ENCODE assay signal across 12 cellular contexts in the genomic region with DNA sequence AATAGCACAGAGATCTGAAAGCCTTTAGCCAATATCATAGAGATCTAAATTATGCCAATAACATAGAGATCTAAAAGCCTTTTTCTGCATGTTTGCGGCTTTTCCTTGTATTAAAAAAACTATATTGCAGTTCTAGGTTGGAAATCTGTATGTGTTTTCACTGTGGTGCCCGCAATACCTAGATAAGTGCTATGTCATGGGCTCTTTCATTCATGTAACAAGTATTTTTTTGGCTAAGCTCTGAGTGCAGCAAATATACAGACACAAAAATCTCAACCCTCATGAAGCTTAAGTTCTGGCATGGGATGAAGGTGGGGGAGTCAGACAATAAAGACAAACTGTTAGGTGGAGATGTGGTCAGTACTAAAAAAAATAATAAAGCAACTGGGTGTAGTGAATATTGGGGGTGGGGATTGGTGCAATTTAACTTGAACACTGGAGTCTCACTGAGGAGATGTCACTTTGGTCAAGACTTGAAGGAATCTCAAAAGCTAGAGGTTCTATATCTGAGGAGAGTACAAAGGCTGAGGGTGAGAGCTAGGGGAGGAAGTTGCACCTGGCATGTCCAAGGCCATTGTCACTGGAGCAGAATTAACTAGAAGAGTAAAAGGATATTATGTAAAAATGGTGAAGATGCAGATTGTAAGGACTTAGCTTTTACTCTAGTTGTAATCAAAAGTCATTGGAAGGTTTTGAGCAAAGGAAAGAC. TPM values are rescaled to one million over a fixed set of nuclear protein-coding genes. Genes with fewer than 3 reads are reported as not detected.
DNase-seq lines count a peak whose midpoint lies in the region; ATAC-seq, FAIRE-seq and TF ChIP-seq lines count a peak whose summit lies in the region.
"Had no signal": no experiment of that assay in that cellular context is flagged by ENCODE, and none has a peak within 500 bp of the region (broad histone marks: within the 10 kb centered on the region; RNA-seq: fewer than 3 reads in every experiment).

No MANE protein-coding gene starts in this region.

- peak overlapping the region; percentile 86 for H3K9ac ChIP-seq in astrocyte (ENCODE audit: low read length)

- peaks cover 1% of the 10 kb centered on the region for H3K27me3 Mint-ChIP-seq in astrocyte (ENCODE audit: low read depth, unreplicated experiment)
- H3K27me3 Mint-ChIP-seq in natural killer cell (ENCODE audit: low read depth in 2 of 2), result no peaks in the 10 kb centered on the region
- H3K27me3 Mint-ChIP-seq: activated naive CD8-positive, alpha-beta T cell treated with anti-CD3 and anti-CD28 coated beads, Interleukin-2, amount 10 ng/mL, durations not matched to agents 7 days and 5 days had no signal

- H3K27ac Mint-ChIP-seq in astrocyte (ENCODE audit: unreplicated experiment), result no peak overlapping the region
- H3K27ac Mint-ChIP-seq in natural killer cell, result no peak overlapping the region
- H3K27ac Mint-ChIP-seq: activated naive CD8-positive, alpha-beta T cell treated with anti-CD3 and anti-CD28 coated beads, Interleukin-2, amount 10 ng/mL, durations not matched to agents 7 days and 5 days had no signal

- H3K4me3 Mint-ChIP-seq in astrocyte (ENCODE audit: unreplicated experiment) (no peak overlapping the region), natural killer cell (no peak overlapping the region)
- H3K4me3 Mint-ChIP-seq: activated naive CD8-positive, alpha-beta T cell treated with anti-CD3 and anti-CD28 coated beads, Interleukin-2, amount 10 ng/mL, durations not matched to agents 7 days and 5 days had no signal

- peaks cover 9% of the 10 kb centered on the region for H3K4me1 ChIP-seq in astrocyte (ENCODE audit: insufficient read depth, low read length)
- H3K4me1 ChIP-seq in lower lobe of right lung, result peaks cover 11% of the 10 kb centered on the region

- H3K79me2 ChIP-seq in astrocyte (ENCODE audit: insufficient read depth, low read length), result peaks cover 55% of the 10 kb centered on the region

- H3K9me3 Mint-ChIP-seq in astrocyte (ENCODE audit: unreplicated experiment) (peaks cover 2% of the 10 kb centered on the region), natural killer cell (no peaks in the 10 kb centered on the region)
- H3K9me3 Mint-ChIP-seq: activated naive CD8-positive, alpha-beta T cell treated with anti-CD3 and anti-CD28 coated beads, Interleukin-2, amount 10 ng/mL, durations not matched to agents 7 days and 5 days had no signal

- no peaks in the 10 kb centered on the region for H3K27me3 ChIP-seq in astrocyte (ENCODE audit: insufficient read depth, low read length)
- H3K27me3 ChIP-seq in lower lobe of right lung (ENCODE audit: low read depth), result no peaks in the 10 kb centered on the region
- H3K27me3 ChIP-seq: tibial nerve had no signal

- peak overlapping the region; percentile 96 for H2AFZ ChIP-seq in astrocyte (ENCODE audit: low read depth, low read length)

- H4K20me1 ChIP-seq in astrocyte (ENCODE audit: insufficient read depth, low read length), result no peaks in the 10 kb centered on the region

- H3K4me1 Mint-ChIP-seq in astrocyte (ENCODE audit: low read depth, unreplicated experiment) (no peaks in the 10 kb centered on the region), natural killer cell (no peaks in the 10 kb centered on the region)

- H3K36me3 ChIP-seq in astrocyte (ENCODE audit: insufficient read depth, low read length), result peaks cover 5% of the 10 kb centered on the region
- H3K36me3 ChIP-seq in lower lobe of right lung, result no peaks in the 10 kb centered on the region
- H3K36me3 ChIP-seq: tibial nerve had no signal

- ATAC-seq in lower lobe of right lung, result no peak
- ATAC-seq in HG03045 (IDR thresholded peaks at IDR 0.05; ENCODE audit: unreplicated experiment), result no peak
- no peak for ATAC-seq in natural killer cell

- DNase-seq in AG09309 (ENCODE audit: low read depth) (no peak), HT1080 (ENCODE audit: low read depth) (peak; percentile 11), astrocyte (ENCODE audit: low read depth) (no peak), lower lobe of right lung (no peak), NCI-H1694 (lab: John Stamatoyannopoulos, UW) (no peak), natural killer cell (no peak), NCI-H526 treated with DMSO at 0.1 percent for 48 hours (lab: John Stamatoyannopoulos, UW) (no peak)
- DNase-seq: activated naive CD8-positive, alpha-beta T cell treated with anti-CD3 and anti-CD28 coated beads, Interleukin-2, amount 10 ng/mL, durations not matched to agents 7 days and 5 days; DMS 273 treated with DMSO at 0.1 percent for 48 hours; hippocampal formation had no signal

- H3K4me3 ChIP-seq in AG09309 (ENCODE audit: control insufficient read depth, low read depth, low read length), result peak overlapping the region; percentile 89
- H3K4me3 ChIP-seq in astrocyte (ENCODE audit: insufficient read depth, low read depth, low read length), result peak overlapping the region; percentile 97
- H3K4me3 ChIP-seq in lower lobe of right lung, result peak overlapping the region; percentile 62

- H3K9me3 ChIP-seq in astrocyte (ENCODE audit: insufficient read depth, low read depth, low read length) (no peaks in the 10 kb centered on the region), lower lobe of right lung (no peaks in the 10 kb centered on the region)
- H3K9me3 ChIP-seq: tibial nerve had no signal

- TF ChIP-seq CTCF in AG09309 (IDR thresholded peaks at IDR 0.05; ENCODE audit: control insufficient read depth, insufficient read depth, low read depth, low read length, missing control alignments) (no peak), astrocyte (IDR thresholded peaks at IDR 0.05; ENCODE audit: insufficient read depth, low read depth, low read length) (no peak), lower lobe of right lung (IDR thresholded peaks at IDR 0.05) (no peak), natural killer cell (IDR thresholded peaks at IDR 0.05) (no peak)

- H3K27ac ChIP-seq in astrocyte (ENCODE audit: low read depth, low read length) (peak overlapping the region; percentile 67), lower lobe of right lung (no peak overlapping the region)
- H3K27ac ChIP-seq: tibial nerve had no signal

- FAIRE-seq in astrocyte (lab: Jason Lieb, UNC), result no peak

- H3K36me3 Mint-ChIP-seq in astrocyte (ENCODE audit: low read depth, unreplicated experiment) (no peaks in the 10 kb centered on the region), natural killer cell (no peaks in the 10 kb centered on the region)

- H3K4me2 ChIP-seq in astrocyte (ENCODE audit: low read length), result peak overlapping the region; percentile 89

- intact Hi-C loops in lower lobe of right lung (cut with DNase I), result no loop called here
- intact Hi-C loops in natural killer cell (cut with micrococcal nuclease), result no loop called here

RNA-seq across cellular contexts. Expression of gene BUB1B, which starts 1.0 kb away (rescaled TPM):
- total RNA-seq in HT1080 (2014; rRNA removed; shearing (Covaris generic)), result 61.1 and 69.5 TPM in 2 replicates
- polyA plus RNA-seq in HT1080 (2015; cell fraction: cytosol; rRNA removed), result 40.8 and 44.3 TPM in 2 replicates
- polyA plus RNA-seq in HT1080 (2015; cell fraction: nucleus; rRNA removed), result 230 and 243 TPM in 2 replicates
- 3.2 and 5.2 TPM in 2 replicates for total RNA-seq in astrocyte
- 1.4 TPM for total RNA-seq in lower lobe of right lung
- 1 to 10 TPM in 2 of 3 donors, under 1 TPM in 1; 0.75 to 2.4 (median 1.9) TPM for total RNA-seq in natural killer cell

RNA-seq across cellular contexts. Expression of gene BMF, which starts 53.2 kb away (rescaled TPM):
- total RNA-seq in HT1080 (2014; rRNA removed; shearing (Covaris generic)), result 0.23 and 0.66 TPM in 2 replicates
- 0.77 and 1.9 TPM in 2 replicates for polyA plus RNA-seq in HT1080 (2015; cell fraction: cytosol; rRNA removed)
- polyA plus RNA-seq in HT1080 (2015; cell fraction: nucleus; rRNA removed), result 2.9 and 4.1 TPM in 2 replicates
- total RNA-seq in astrocyte (31.0 and 31.8 TPM in 2 replicates), lower lobe of right lung (17.2 TPM), natural killer cell (10 to 100 TPM in 1 of 3 donors, 1 to 10 TPM in 2; 7.6 to 10.5 (median 9.8) TPM)
